In genomic region chr2:16219292-16219975, GRCh38 we compare ENCODE assay signal across 18 cellular contexts.
"Had no signal": no experiment of that assay in that cellular context is flagged by ENCODE, and none has a peak within 500 bp of the region (broad histone marks: within the 10 kb centered on the region; RNA-seq: fewer than 3 reads in every experiment).

No MANE protein-coding gene starts in this region.

- H3K9me3 ChIP-seq: SJSA1 had no signal

- H3K4me3 ChIP-seq: SJSA1, SK-N-MC had no signal

- FAIRE-seq: HTR-8/SVneo, RCC 7860 had no signal

- DNase-seq: MV-4-11, NCI-H1048, NCI-H1105 treated with DMSO at 0.1 percent for 48 hours, NCI-H1417 treated with DMSO at 0.1 percent for 48 hours, NCI-H146, NCI-H1930, NCI-H2081, NCI-H2107, NCI-H69, NCI-H774, Right ventricle myocardium superior, SIG-M5 had no signal

- H3K27me3 ChIP-seq: SJSA1 had no signal

- H3K27me3 Mint-ChIP-seq: IgD-negative memory B cell had no signal

- H3K27ac ChIP-seq: HL-60, SJSA1, SK-N-MC had no signal

- H3K36me3 Mint-ChIP-seq: IgD-negative memory B cell had no signal

- H3K4me1 ChIP-seq: SJSA1 had no signal

- H3K27ac Mint-ChIP-seq: IgD-negative memory B cell had no signal

- H3K36me3 ChIP-seq: SJSA1 had no signal
